24 cellular contexts compared by ENCODE assay signal in the genomic region with DNA sequence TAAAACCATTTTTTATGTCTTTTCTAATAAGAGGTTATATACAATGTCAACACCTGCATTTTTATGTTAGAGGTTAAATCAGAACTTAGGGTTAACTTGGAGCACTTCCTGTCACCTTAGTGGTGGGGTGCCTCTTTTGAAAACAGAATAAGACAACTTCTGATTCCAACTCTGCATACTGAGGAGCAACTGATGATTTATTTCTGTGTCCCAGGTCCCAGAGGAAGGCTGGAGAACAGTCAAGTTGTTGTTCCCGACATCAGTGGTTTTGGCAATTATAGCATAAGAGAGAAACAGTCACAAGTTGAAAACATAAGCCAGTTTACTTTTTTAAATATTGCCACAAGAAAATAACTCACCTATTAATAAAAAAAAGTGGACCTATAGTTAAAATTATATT.
DNase-seq lines count a peak whose midpoint lies in the region; ATAC-seq and TF ChIP-seq lines count a peak whose summit lies in the region.
"Had no signal": no experiment of that assay in that cellular context is flagged by ENCODE, and none has a peak within 500 bp of the region (broad histone marks: within the 10 kb centered on the region; RNA-seq: fewer than 3 reads in every experiment).

No MANE protein-coding gene starts in this region.

- no peaks in the 10 kb centered on the region for H3K36me3 ChIP-seq in IMR-90 (ENCODE audit: control insufficient read depth, insufficient read depth, low read length)
- H3K36me3 ChIP-seq: BE2C had no signal

- no peak overlapping the region for H3K23ac ChIP-seq in IMR-90 (ENCODE audit: low read depth, low read length)

- no peak overlapping the region for H2AK9ac ChIP-seq in IMR-90 (replicated peaks; ENCODE audit: low read depth, low read length, poor library complexity)

- in situ Hi-C loops in IMR-90 (cut with MboI; ENCODE audit: low sequenced_read_pairs): no loop called here

- H3K27ac ChIP-seq in IMR-90 (ENCODE audit: insufficient read depth, low read length) (peak overlapping the region; percentile 29; the same call in 1 of the 2 replicates), foreskin keratinocyte (no peak overlapping the region)

- H3K9me1 ChIP-seq in IMR-90 (ENCODE audit: insufficient read depth, low read length): peaks cover 2% of the 10 kb centered on the region; the same call in 1 of the 2 replicates

- H3K18ac ChIP-seq in IMR-90 (ENCODE audit: low read depth, low read length): no peak overlapping the region

- no peak overlapping the region for H2AK5ac ChIP-seq in IMR-90 (ENCODE audit: low read depth, low read length)

- BruUV-seq in IMR-90 (replicated peaks; lab: Mats Ljungman, UMichigan): no TSS peak

- no peak overlapping the region for H3K14ac ChIP-seq in IMR-90 (replicated peaks; ENCODE audit: low read depth, low read length)

- H3K4me1 ChIP-seq in IMR-90 (ENCODE audit: control insufficient read depth, insufficient read depth, low read length) (peaks cover 4% of the 10 kb centered on the region), foreskin keratinocyte (no peaks in the 10 kb centered on the region)
- H3K4me1 ChIP-seq: BE2C had no signal

- no peak overlapping the region for H2BK120ac ChIP-seq in IMR-90 (ENCODE audit: low read depth, low read length)

- no peak overlapping the region for H3K4ac ChIP-seq in IMR-90 (ENCODE audit: low read depth, low read length)

- TF ChIP-seq POLR2A in IMR-90 (IDR thresholded peaks at IDR 0.05; ENCODE audit: low read depth, low read length): no peak

- H4K20me1 ChIP-seq in IMR-90 (ENCODE audit: insufficient read depth, low read length): no peaks in the 10 kb centered on the region

- intact Hi-C loops in IMR-90 (cut with micrococcal nuclease): no loop called here

- H2BK20ac ChIP-seq in IMR-90 (ENCODE audit: low read depth, low read length): 0 out of 2 replicates have a peak overlapping the region, but pooled peaks have one; percentile 34

- ATAC-seq in IMR-90 (ENCODE audit: low read depth) (no peak), foreskin keratinocyte (no peak)
- ATAC-seq: PC-3 had no signal

- WGBS in IMR-90 (ENCODE audit: extremely low coverage in 2 of 2, insufficient read length in 1 of 2), 2 experiments: no CpG with 5 or more reads among the region's 1 CpG

- DNase-seq in IMR-90 (no peak), epidermal melanocyte (ENCODE audit: insufficient read length, low spot score) (peak; percentile 21), myocyte (ENCODE audit: low read depth) (peak; percentile 22), cerebellum (ENCODE audit: low spot score) (no peak), foreskin keratinocyte (no peak), NCI-H774 (lab: John Stamatoyannopoulos, UW) (no peak)
- DNase-seq in activated effector memory CD4-positive, alpha-beta T cell treated with Interleukin-2 at 50 U/mL for 16 hours: no peak
- DNase-seq: BE2C; CD8-positive, alpha-beta memory T cell; DMS153; DND-41; H7; KBM-7; MV-4-11; NCI-H1105 treated with DMSO at 0.1 percent for 48 hours; NCI-H146; NCI-H1930; NCI-H2107; NCI-H446; NCI-H524 treated with DMSO at 0.1 percent for 48 hours; NCI-H82; NK-92 treated with Interleukin-12 subunit alpha and Interleukin-12 subunit beta, amount 100 ng/mL, for 24 hours; PC-3; SHP77 had no signal

- H4K91ac ChIP-seq in IMR-90 (ENCODE audit: insufficient read depth, low read depth, low read length): no peak overlapping the region

- H4K5ac ChIP-seq in IMR-90 (ENCODE audit: low read depth, low read length): peak overlapping the region; percentile 25; the same call in 1 of the 2 replicates

- no peak overlapping the region for H2BK15ac ChIP-seq in IMR-90 (ENCODE audit: low read depth, low read length)

- no peak overlapping the region for H4K8ac ChIP-seq in IMR-90 (ENCODE audit: low read depth in 2 of 2, low read length in 2 of 2)

- H3K27me3 ChIP-seq in IMR-90 (ENCODE audit: control insufficient read depth, insufficient read depth, low read length): no peaks in the 10 kb centered on the region
- no peaks in the 10 kb centered on the region for H3K27me3 ChIP-seq in foreskin keratinocyte
- H3K27me3 ChIP-seq: BE2C had no signal

- CTCF ChIA-PET in IMR-90 (lab: Yijun Ruan, JAX): interaction anchor here (1.0 kb wide), 1 partner anchor 25 kb away, joined by 4 read pairs; no protein-coding TSS in a partner anchor

- dilution Hi-C loops in IMR-90 (cut with HindIII; ENCODE audit: low sequenced_read_pairs, unreplicated experiment): no loop called here

- no peaks in the 10 kb centered on the region for H3K79me1 ChIP-seq in IMR-90 (ENCODE audit: low read depth in 1 of 2, low read length in 2 of 2)

- H3K4me2 ChIP-seq in IMR-90 (ENCODE audit: low read depth, low read length): no peak overlapping the region

- H3K4me3 ChIP-seq in IMR-90 (ENCODE audit: insufficient read depth, low read depth, low read length): no peak overlapping the region

- POLR2A ChIA-PET in IMR-90 (lab: Charles Lee; ENCODE audit: unreplicated experiment): no interaction called here

- no peak overlapping the region for H2AFZ ChIP-seq in IMR-90 (replicated peaks; ENCODE audit: low read length, poor library complexity)

- no peak overlapping the region for H2BK5ac ChIP-seq in IMR-90 (ENCODE audit: low read depth, low read length, poor library complexity, severe bottlenecking)

- H3K9me3 ChIP-seq in IMR-90 (ENCODE audit: control insufficient read depth, insufficient read depth, low read length): no peaks in the 10 kb centered on the region
- H3K9me3 ChIP-seq: BE2C had no signal

- no peak overlapping the region for H3K9ac ChIP-seq in IMR-90 (ENCODE audit: low read depth, low read length)

- TF ChIP-seq CTCF in IMR-90 (conservative IDR thresholded peaks at IDR 0.05; ENCODE audit: low read depth, low read length) (no peak), foreskin keratinocyte (conservative IDR thresholded peaks at IDR 0.05) (no peak)

- TF ChIP-seq RAD21 in IMR-90 (IDR thresholded peaks at IDR 0.05; ENCODE audit: low read length): no peak

- no peak overlapping the region for H3K56ac ChIP-seq in IMR-90 (ENCODE audit: extremely low read depth, insufficient read depth, low read length)

TF ChIP-seq in IMR-90, 13 proteins besides CTCF, POLR2A, EP300 and RAD21:
- TF ChIP-seq MAFK (IDR thresholded peaks at IDR 0.05; ENCODE audit: low read depth, low read length): no peak
- TF ChIP-seq FOS (IDR thresholded peaks at IDR 0.05; ENCODE audit: low read depth, low read length): no peak
- no peak for TF ChIP-seq BHLHE40 (IDR thresholded peaks at IDR 0.05; ENCODE audit: low read depth, low read length)
- no peak for TF ChIP-seq SMC3 (IDR thresholded peaks at IDR 0.05; ENCODE audit: low read depth, low read length)
- TF ChIP-seq CEBPB (IDR thresholded peaks at IDR 0.05; ENCODE audit: low read depth, low read length): no peak
- TF ChIP-seq MXI1 (IDR thresholded peaks at IDR 0.05; ENCODE audit: borderline replicate concordance, low read depth, low read length): no peak
TF ChIP-seq in IMR-90: peak in this region for 0.

Comparison
In these comparisons a context has a peak if more than half of its experiments do, and no peak if none do; other contexts are left out.
1. DNase-seq: peak in epidermal melanocyte (single experiment) and myocyte (single experiment); none in IMR-90 (single experiment), cerebellum (single experiment), activated effector memory CD4-positive, alpha-beta T cell treated with Interleukin-2 at 50 U/mL for 16 hours (single experiment), foreskin keratinocyte (0 of 2) and NCI-H774 (single experiment).